In genomic region chr1:44820945-44821715, GRCh38 we compare ENCODE assay signal across 9 cellular contexts. TPM values are rescaled to one million over a fixed set of nuclear protein-coding genes. Genes with fewer than 3 reads are reported as not detected.
DNase-seq lines count a peak whose midpoint lies in the region; ATAC-seq and TF ChIP-seq lines count a peak whose summit lies in the region.
"Had no signal": no experiment of that assay in that cellular context is flagged by ENCODE, and none has a peak within 500 bp of the region (broad histone marks: within the 10 kb centered on the region; RNA-seq: fewer than 3 reads in every experiment).

No MANE protein-coding gene starts in this region.

- no peaks in the 10 kb centered on the region for H3K36me3 ChIP-seq in GM23248 (ENCODE audit: low read depth)
- H3K36me3 ChIP-seq in right atrium auricular region, result no peaks in the 10 kb centered on the region
- H3K36me3 ChIP-seq in smooth muscle cell (ENCODE audit: low read depth), result no peaks in the 10 kb centered on the region
- no peaks in the 10 kb centered on the region for H3K36me3 ChIP-seq in MM.1S (replicated peaks; ENCODE audit: insufficient read depth, low read length)

- H3K9me2 ChIP-seq in GM23248 (ENCODE audit: insufficient read depth) (no peaks in the 10 kb centered on the region), MM.1S (replicated peaks; ENCODE audit: insufficient read depth, low read length) (no peaks in the 10 kb centered on the region)

- peak overlapping the region; percentile 86; the same call in 1 of the 2 replicates for H3K9ac ChIP-seq in GM23248
- no peak overlapping the region for H3K9ac ChIP-seq in smooth muscle cell (ENCODE audit: low read depth)
- H3K9ac ChIP-seq in MM.1S (ENCODE audit: low read length), result no peak overlapping the region

- H3K4me1 Mint-ChIP-seq in T-helper 17 cell, result peaks cover 32% of the 10 kb centered on the region

- peak overlapping the region; percentile 96 for H3K4me3 Mint-ChIP-seq in T-helper 17 cell

- H3K4me3 ChIP-seq in GM23248 (no peak overlapping the region), right atrium auricular region (peak overlapping the region in 1 of 2 donors; percentile 58), smooth muscle cell (no peak overlapping the region), MM.1S (ENCODE audit: low read length) (no peak overlapping the region)

- TF ChIP-seq CTCF in right atrium auricular region (IDR thresholded peaks at IDR 0.05) (no peak), smooth muscle cell (IDR thresholded peaks at IDR 0.05; ENCODE audit: borderline replicate concordance, insufficient read depth, poor library complexity, severe bottlenecking) (no peak), MM.1S (IDR thresholded peaks at IDR 0.05; ENCODE audit: low read length) (no peak)

- 85% methylated on average over 13 of the region's 13 CpGs for WGBS in GM23248 (ENCODE audit: low coverage in 1 of 2, low lambda C conversion rate in 2 of 2, missing lambda C conversion rate in 2 of 2), 2 experiments
- 94% methylated on average over 13 of the region's 13 CpGs for WGBS in smooth muscle cell (ENCODE audit: low lambda C conversion rate)

- H3K9me3 ChIP-seq in GM23248 (ENCODE audit: low read depth) (no peaks in the 10 kb centered on the region), T-helper 17 cell (ENCODE audit: control insufficient read depth, low read length, poor library complexity, severe bottlenecking) (no peaks in the 10 kb centered on the region), right atrium auricular region (no peaks in the 10 kb centered on the region), smooth muscle cell (replicated peaks; ENCODE audit: low read depth) (no peaks in the 10 kb centered on the region), MM.1S (replicated peaks; ENCODE audit: insufficient read depth, low read length) (no peaks in the 10 kb centered on the region)

- H3K27ac Mint-ChIP-seq in T-helper 17 cell, result peak overlapping the region; percentile 100

- H3K27me3 Mint-ChIP-seq in T-helper 17 cell, result no peaks in the 10 kb centered on the region

- H3F3A ChIP-seq in GM23248 (ENCODE audit: insufficient read depth) (peaks cover 35% of the 10 kb centered on the region), smooth muscle cell (ENCODE audit: low read depth) (peaks cover 11% of the 10 kb centered on the region), MM.1S (ENCODE audit: insufficient read depth, low read length) (peaks cover 11% of the 10 kb centered on the region)

- H4K20me1 ChIP-seq in GM23248 (ENCODE audit: insufficient read depth) (no peaks in the 10 kb centered on the region), smooth muscle cell (ENCODE audit: low read depth) (no peaks in the 10 kb centered on the region), MM.1S (ENCODE audit: insufficient read depth, low read length) (no peaks in the 10 kb centered on the region)

- no peaks in the 10 kb centered on the region for H3K27me3 ChIP-seq in GM23248 (replicated peaks; ENCODE audit: insufficient read depth)
- no peaks in the 10 kb centered on the region for H3K27me3 ChIP-seq in right atrium auricular region
- no peaks in the 10 kb centered on the region for H3K27me3 ChIP-seq in smooth muscle cell (ENCODE audit: low read depth)
- peaks cover 5% of the 10 kb centered on the region; the same call in 1 of the 2 replicates for H3K27me3 ChIP-seq in MM.1S (replicated peaks; ENCODE audit: insufficient read depth, low read length)

- no peaks in the 10 kb centered on the region for H3K36me3 Mint-ChIP-seq in T-helper 17 cell (ENCODE audit: low read depth)

- DNase-seq in GM23248, result no peak
- DNase-seq in T-helper 17 cell, result no peak
- no peak for DNase-seq in right atrium auricular region (ENCODE audit: low spot score)
- no peak for DNase-seq in smooth muscle cell (lab: John Stamatoyannopoulos, UW; ENCODE audit: unreplicated experiment)
- DNase-seq in 8988T, result no peak
- DNase-seq in MM.1S, result no peak
- no peak for DNase-seq in NCI-H748 (lab: John Stamatoyannopoulos, UW; ENCODE audit: unreplicated experiment)
- DNase-seq in NCI-H345 (lab: John Stamatoyannopoulos, UW), result no peak
- DNase-seq: RPMI8226 had no signal

- H2AFZ ChIP-seq in GM23248, result no peak overlapping the region
- no peak overlapping the region for H2AFZ ChIP-seq in smooth muscle cell (ENCODE audit: low read depth)
- no peak overlapping the region for H2AFZ ChIP-seq in MM.1S (ENCODE audit: low read length)

- H3K4me2 ChIP-seq in GM23248 (ENCODE audit: unreplicated experiment) (peak overlapping the region; percentile 79), smooth muscle cell (peak overlapping the region; percentile 78), MM.1S (ENCODE audit: low read depth, low read length) (no peak overlapping the region)

- H3K79me2 ChIP-seq in GM23248 (ENCODE audit: insufficient read depth) (no peaks in the 10 kb centered on the region), smooth muscle cell (ENCODE audit: low read depth) (no peaks in the 10 kb centered on the region), MM.1S (ENCODE audit: low read length) (no peaks in the 10 kb centered on the region)

- H3K27ac ChIP-seq in GM23248, result no peak overlapping the region
- peak overlapping the region; percentile 90 to 92 for H3K27ac ChIP-seq in right atrium auricular region
- H3K27ac ChIP-seq in smooth muscle cell (ENCODE audit: low read depth), result no peak overlapping the region
- no peak overlapping the region for H3K27ac ChIP-seq in MM.1S (ENCODE audit: low read length)

- in situ Hi-C loops in GM23248 (cut with MboI), result no loop called here

- H3K4me1 ChIP-seq in GM23248 (ENCODE audit: insufficient read depth) (peaks cover 13% of the 10 kb centered on the region), right atrium auricular region (peaks cover 0 to 19% of the 10 kb centered on the region in 2 donors), smooth muscle cell (ENCODE audit: low read depth) (peaks cover 15% of the 10 kb centered on the region), MM.1S (ENCODE audit: low read length) (no peaks in the 10 kb centered on the region)

- ATAC-seq in T-helper 17 cell, result no peak

RNA-seq across cellular contexts. Expression of gene BTBD19, which starts 12.8 kb away (rescaled TPM):
- 8.0 and 12.0 TPM in 2 replicates for total RNA-seq in GM23248 (2014; rRNA removed; shearing (Covaris generic))
- polyA plus RNA-seq in GM23248 (2016; fragmentation: Nextera tagmentation; extraction: Ambion mirVana), result 9.4 and 12.1 TPM in 2 replicates
- total RNA-seq in T-helper 17 cell, result 10 to 100 TPM; 43.1 to 56.6 TPM
- total RNA-seq in right atrium auricular region, result 1 to 10 TPM; 1.8 to 5.6 TPM
- 9.5 and 11.9 TPM in 2 replicates for total RNA-seq in smooth muscle cell
- 11.0 and 27.4 TPM in 2 replicates for polyA plus RNA-seq in smooth muscle cell

RNA-seq across cellular contexts. Expression of gene DYNLT4, which starts 14.0 kb away (rescaled TPM):
- total RNA-seq in GM23248 (2014; rRNA removed; shearing (Covaris generic)), result not detected in 2 replicates
- polyA plus RNA-seq in GM23248 (2016; fragmentation: Nextera tagmentation; extraction: Ambion mirVana) (0.52 and 0.59 TPM in 2 replicates), smooth muscle cell (1.6 and 5.8 TPM in 2 replicates)
- total RNA-seq in T-helper 17 cell (1 to 10 TPM; 5.5 to 6.2 TPM), right atrium auricular region (1 to 10 TPM in 1 of 2 donors, not detected in 1; 2.4 TPM), smooth muscle cell (1.1 and 2.0 TPM in 2 replicates)

RNA-seq across cellular contexts. Expression of gene PLK3, which starts 21.0 kb away (rescaled TPM):
- total RNA-seq in GM23248 (2014; rRNA removed; shearing (Covaris generic)), result 28.5 and 30.7 TPM in 2 replicates
- polyA plus RNA-seq in GM23248 (2016; fragmentation: Nextera tagmentation; extraction: Ambion mirVana) (29.8 and 30.2 TPM in 2 replicates), smooth muscle cell (39.7 and 71.6 TPM in 2 replicates)
- total RNA-seq in T-helper 17 cell (100 to 1,000 TPM; 389 to 523 TPM), right atrium auricular region (10 to 100 TPM in 1 of 2 donors, 1 to 10 TPM in 1; 9.1 to 10.8 TPM), smooth muscle cell (26.2 and 42.0 TPM in 2 replicates)

RNA-seq across cellular contexts. Expression of gene PTCH2, which starts 21.9 kb away (rescaled TPM):
- 0.11 and 0.13 TPM in 2 replicates for total RNA-seq in GM23248 (2014; rRNA removed; shearing (Covaris generic))
- polyA plus RNA-seq in GM23248 (2016; fragmentation: Nextera tagmentation; extraction: Ambion mirVana) (0.05 and 0.11 TPM in 2 replicates), smooth muscle cell (0.43 and 2.0 TPM in 2 replicates)
- total RNA-seq in T-helper 17 cell (1 to 10 TPM; 1.6 to 1.7 TPM), right atrium auricular region (under 1 TPM; 0.22 to 0.24 TPM), smooth muscle cell (0.22 TPM in 1 of 2 replicates, not detected in the other)

RNA-seq across cellular contexts. Expression of gene BEST4, which starts 33.2 kb away (rescaled TPM):
- 0.32 and 0.76 TPM in 2 replicates for total RNA-seq in GM23248 (2014; rRNA removed; shearing (Covaris generic))
- polyA plus RNA-seq in GM23248 (2016; fragmentation: Nextera tagmentation; extraction: Ambion mirVana) (0.30 and 0.31 TPM in 2 replicates), smooth muscle cell (0.78 and 0.89 TPM in 2 replicates)
- total RNA-seq in T-helper 17 cell (1 to 10 TPM; 1.1 to 1.4 TPM), right atrium auricular region (not detected), smooth muscle cell (0.54 TPM in 1 of 2 replicates, not detected in the other)

Comparison
In these comparisons a context has a peak if more than half of its experiments do, and no peak if none do; other contexts are left out.
1. H3K27ac ChIP-seq: peak in right atrium auricular region (2 of 2); none in GM23248 (single experiment), smooth muscle cell (single experiment) and MM.1S (single experiment).